In the genomic region with DNA sequence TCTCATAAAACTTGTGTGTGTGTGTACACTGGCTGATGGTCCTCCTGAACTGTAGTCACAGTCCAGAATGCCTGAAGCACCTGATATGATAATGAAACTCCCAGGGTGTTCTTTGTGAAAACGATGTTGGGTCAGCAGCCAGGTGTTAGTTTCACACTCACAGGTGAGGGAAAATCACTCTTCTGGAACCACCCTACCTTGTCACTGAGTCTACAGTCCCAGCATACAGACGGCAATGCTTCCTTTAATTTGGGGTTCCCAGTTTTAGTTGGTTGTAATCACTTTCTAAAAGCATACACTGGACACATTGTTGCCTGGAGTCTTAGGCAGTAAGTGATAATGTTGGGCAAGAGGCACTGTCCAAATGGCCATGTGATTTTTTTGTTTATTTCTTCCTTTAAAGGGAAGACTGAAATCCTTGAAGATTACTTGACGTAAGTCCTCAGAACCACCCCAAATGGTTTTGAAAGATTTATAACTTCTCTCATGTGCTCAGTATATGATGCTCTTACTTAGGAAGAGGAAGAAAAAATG, we compare ENCODE assay signal across 1 cellular context.
TF ChIP-seq lines count a peak whose summit lies in the region.

No MANE protein-coding gene starts in this region.

TF ChIP-seq in IMR-90, 13 proteins besides CTCF, POLR2A, EP300 and RAD21 (continued from another document):
- TF ChIP-seq SMC3 (IDR thresholded peaks at IDR 0.05; ENCODE audit: low read depth, low read length) (no peak), CEBPB (IDR thresholded peaks at IDR 0.05; ENCODE audit: low read depth, low read length) (no peak), BHLHE40 (IDR thresholded peaks at IDR 0.05; ENCODE audit: low read depth, low read length) (no peak)
